Comparison of ENCODE assay signal across 31 cellular contexts in genomic region chr6:167089243-167090142, GRCh38. TPM values are rescaled to one million over a fixed set of nuclear protein-coding genes. Genes with fewer than 3 reads are reported as not detected.
DNase-seq lines count a peak whose midpoint lies in the region; ATAC-seq, FAIRE-seq and TF ChIP-seq lines count a peak whose summit lies in the region.
"Had no signal": no experiment of that assay in that cellular context is flagged by ENCODE, and none has a peak within 500 bp of the region (broad histone marks: within the 10 kb centered on the region; RNA-seq: fewer than 3 reads in every experiment).

No MANE protein-coding gene starts in this region.

- peaks cover 48 to 55% of the 10 kb centered on the region in 2 donors for H3K4me1 Mint-ChIP-seq in stimulated activated naive B cell treated with anti-CD40 and anti-IgM and Interleukin-4, amounts not matched to agents 10 μg/mL and 1 μg/mL and 100 μg/mL, for 72 hours
- peaks cover 30% of the 10 kb centered on the region for H3K4me1 Mint-ChIP-seq in T-helper 2 cell treated with Interferon-gamma antibody and Interleukin-4, amounts not matched to agents 5 μg/mL and 100 μg/mL, for 36 hours (ENCODE audit: low read depth)
- peaks cover 27% of the 10 kb centered on the region for H3K4me1 Mint-ChIP-seq in nephron progenitor cell

- CTCF ChIA-PET in GM12878 (lab: Yijun Ruan, JAX), result interaction anchor here (0.7 to 7.7 kb wide), 14 partner anchors 9 to 99 kb away, joined by 3 to 85 read pairs (median 4); no protein-coding TSS in a partner anchor

- 36% methylated on average over 11 of the region's 11 CpGs for WGBS in GM12878 (ENCODE audit: insufficient coverage, insufficient replicate concordance, low lambda C conversion rate, missing lambda C conversion rate)

- RAD21 ChIA-PET in GM12878 (lab: Charles Lee; ENCODE audit: unreplicated experiment), result interaction anchor here (0.9 to 8.7 kb wide), 11 partner anchors 25 to 133 kb away, joined by 3 to 231 read pairs (median 11); partner anchors contain the start of genes CCR6, CEP43 and RNASET2

- no peaks in the 10 kb centered on the region for H3K27me3 Mint-ChIP-seq in stimulated activated naive B cell treated with anti-CD40 and anti-IgM and Interleukin-4, amounts not matched to agents 10 μg/mL and 1 μg/mL and 100 μg/mL, for 72 hours
- peaks cover 46% of the 10 kb centered on the region for H3K27me3 Mint-ChIP-seq in T-helper 2 cell treated with Interferon-gamma antibody and Interleukin-4, amounts not matched to agents 5 μg/mL and 100 μg/mL, for 36 hours (ENCODE audit: low read depth)
- peaks cover 6% of the 10 kb centered on the region for H3K27me3 Mint-ChIP-seq in nephron progenitor cell (ENCODE audit: low read depth, poor library complexity)

- in situ Hi-C loops in GM12878 (cut with MboI) (no loop called here), gastrocnemius medialis (cut with MboI; ENCODE audit: low sequenced_read_pairs in 4 of 4) (no loop called here)

- peak overlapping the region; percentile 23; the same call in 1 of the 2 replicates for H3K4me2 ChIP-seq in GM12878 (ENCODE audit: control insufficient read depth, insufficient read depth)

- TF ChIP-seq RAD21 in GM12878 (IDR thresholded peaks at IDR 0.05; ENCODE audit: insufficient read depth, low read depth, low read length), result no peak

- TF ChIP-seq POLR2A in GM12878 (IDR thresholded peaks at IDR 0.05; ENCODE audit: low read depth, low read length) (no peak), gastrocnemius medialis (IDR thresholded peaks at IDR 0.05) (no peak)

- peaks cover 0 to 9% of the 10 kb centered on the region in 2 donors for H3K4me1 ChIP-seq in right atrium auricular region
- peaks cover 50% of the 10 kb centered on the region for H3K4me1 ChIP-seq in GM12878 (ENCODE audit: control insufficient read depth, insufficient read depth, low read length)
- H3K4me1 ChIP-seq in gastrocnemius medialis, result no peaks in the 10 kb centered on the region
- H3K4me1 ChIP-seq: BE2C, esophagus squamous epithelium, testis, uterus had no signal

- TF ChIP-seq EP300 in GM12878 (IDR thresholded peaks at IDR 0.05; ENCODE audit: borderline replicate concordance in 1 of 2, control insufficient read depth in 1 of 2, low read depth in 2 of 2, low read length in 2 of 2), result no peak

- H3K27ac ChIP-seq in right atrium auricular region (no peak overlapping the region), GM12878 (ENCODE audit: control insufficient read depth, insufficient read depth) (peak overlapping the region; percentile 99), gastrocnemius medialis (no peak overlapping the region)
- H3K27ac ChIP-seq: coronary artery, esophagus squamous epithelium, gastroesophageal sphincter, ovary, SJCRH30, testis, uterus had no signal

- peak overlapping the region in 1 of 2 donors; percentile 10 for H3K4me3 Mint-ChIP-seq in stimulated activated naive B cell treated with anti-CD40 and anti-IgM and Interleukin-4, amounts not matched to agents 10 μg/mL and 1 μg/mL and 100 μg/mL, for 72 hours
- H3K4me3 Mint-ChIP-seq in T-helper 2 cell treated with Interferon-gamma antibody and Interleukin-4, amounts not matched to agents 5 μg/mL and 100 μg/mL, for 36 hours, result no peak overlapping the region
- H3K4me3 Mint-ChIP-seq in nephron progenitor cell, result no peak overlapping the region
- H3K4me3 Mint-ChIP-seq: activated CD4-positive, alpha-beta T cell treated with anti-CD3 and anti-CD28 coated beads, Interleukin-2, amount 10 ng/mL, durations not matched to agents 24 days and 14 days; natural killer cell had no signal

- H3K27ac Mint-ChIP-seq in stimulated activated naive B cell treated with anti-CD40 and anti-IgM and Interleukin-4, amounts not matched to agents 10 μg/mL and 1 μg/mL and 100 μg/mL, for 72 hours, result peak overlapping the region; percentile 59
- H3K27ac Mint-ChIP-seq in T-helper 2 cell treated with Interferon-gamma antibody and Interleukin-4, amounts not matched to agents 5 μg/mL and 100 μg/mL, for 36 hours, result no peak overlapping the region
- no peak overlapping the region for H3K27ac Mint-ChIP-seq in nephron progenitor cell
- H3K27ac Mint-ChIP-seq: activated CD4-positive, alpha-beta T cell treated with anti-CD3 and anti-CD28 coated beads, Interleukin-2, amount 10 ng/mL, durations not matched to agents 24 days and 14 days; natural killer cell had no signal

- ATAC-seq in left ventricle myocardium superior (no peak), HG03354 (IDR thresholded peaks at IDR 0.05; ENCODE audit: poor library complexity, severe bottlenecking, unreplicated experiment) (peak; percentile 37), GM12878 (0 out of 3 replicates have a peak, but pooled peaks have one; percentile 2), gastrocnemius medialis (no peak)
- ATAC-seq in stimulated activated naive B cell treated with anti-CD40 and anti-IgM and Interleukin-4, amounts not matched to agents 10 μg/mL and 1 μg/mL and 100 μg/mL, for 72 hours (replicated peaks), result no peak
- ATAC-seq: gastroesophageal sphincter, natural killer cell had no signal

- SMC1A ChIA-PET in GM12878 (lab: Charles Lee; ENCODE audit: uncharacterized antibody, unreplicated experiment), result interaction anchor here (0.7 to 11.3 kb wide), 14 partner anchors 20 to 100 kb away, joined by 3 to 542 read pairs (median 4); partner anchors contain the start of genes CCR6 and CEP43

- BruUV-seq in GM12878 (replicated peaks; lab: Mats Ljungman, UMichigan), result no TSS peak

- DNase-seq in left ventricle myocardium superior (peak; percentile 27), right atrium auricular region (ENCODE audit: low spot score) (no peak), GM12878 (ENCODE audit: low read depth, low spot score) (no peak), gastrocnemius medialis (no peak), nephron progenitor cell (no peak)
- no peak for DNase-seq in stimulated activated naive B cell treated with anti-CD40 and anti-IgM and Interleukin-4, amounts not matched to agents 10 μg/mL and 1 μg/mL and 100 μg/mL, for 72 hours
- no peak for DNase-seq in T-helper 2 cell treated with Interferon-gamma antibody and Interleukin-4, amounts not matched to agents 5 μg/mL and 100 μg/mL, for 36 hours (ENCODE audit: low spot score)
- DNase-seq: activated CD4-positive, alpha-beta T cell treated with anti-CD3 and anti-CD28 coated beads, Interleukin-2, amount 10 ng/mL, durations not matched to agents 24 days and 14 days; activated naive CD4-positive, alpha-beta T cell; activated T-cell treated with anti-CD3 and anti-CD28 coated beads, Interleukin-2, amount 50 U/mL, for 48 hours; amniotic stem cell; BE2C; esophagus squamous epithelium; midbrain; natural killer cell; NCI-H1436 treated with DMSO at 0.1 percent for 48 hours; NCI-H510A; ovary; SJCRH30; stimulated activated CD4-positive, alpha-beta T cell treated with anti-CD3 and anti-CD28 coated beads, Interleukin-4, amount 100 ng/mL, for 1 hour; stimulated activated naive CD4-positive, alpha-beta T cell treated with Interleukin-2 at 50 U/mL for 16 hours; T-helper 1 cell; testis; uterus had no signal

- peaks cover 0 to 11% of the 10 kb centered on the region in 2 donors for H3K9me3 Mint-ChIP-seq in stimulated activated naive B cell treated with anti-CD40 and anti-IgM and Interleukin-4, amounts not matched to agents 10 μg/mL and 1 μg/mL and 100 μg/mL, for 72 hours
- peaks cover 17% of the 10 kb centered on the region for H3K9me3 Mint-ChIP-seq in T-helper 2 cell treated with Interferon-gamma antibody and Interleukin-4, amounts not matched to agents 5 μg/mL and 100 μg/mL, for 36 hours
- peaks cover 55% of the 10 kb centered on the region for H3K9me3 Mint-ChIP-seq in nephron progenitor cell
- H3K9me3 Mint-ChIP-seq: activated CD4-positive, alpha-beta T cell treated with anti-CD3 and anti-CD28 coated beads, Interleukin-2, amount 10 ng/mL, durations not matched to agents 24 days and 14 days had no signal

- peak overlapping the region; percentile 53 for H2AFZ ChIP-seq in GM12878 (ENCODE audit: control insufficient read depth, low read depth, low read length)

- intact Hi-C loops in left ventricle myocardium superior (cut with micrococcal nuclease) (no loop called here), GM12878 (cut with micrococcal nuclease; ENCODE audit: unreplicated experiment) (loop anchor here (10.0 kb wide), 1 partner anchor 755 kb away; no protein-coding TSS in a partner anchor), gastrocnemius medialis (cut with DNase I; ENCODE audit: low total_unique reads) (no loop called here)

- H4K20me1 ChIP-seq in GM12878 (ENCODE audit: control insufficient read depth, insufficient read depth), result no peaks in the 10 kb centered on the region

- H3K9ac ChIP-seq in GM12878 (ENCODE audit: control insufficient read depth, insufficient read depth, low read length), result no peak overlapping the region

- POLR2A ChIA-PET in GM12878 (lab: Charles Lee), result interaction anchor here (0.6 to 9.5 kb wide), 10 partner anchors 9 to 132 kb away, joined by 3 to 279 read pairs (median 6); partner anchors contain the start of genes CCR6 and CEP43

- no peaks in the 10 kb centered on the region for H3K36me3 ChIP-seq in right atrium auricular region
- H3K36me3 ChIP-seq in GM12878 (ENCODE audit: control insufficient read depth in 2 of 2, insufficient read depth in 2 of 2, low read length in 1 of 2), result no peaks in the 10 kb centered on the region
- no peaks in the 10 kb centered on the region for H3K36me3 ChIP-seq in gastrocnemius medialis
- H3K36me3 ChIP-seq: BE2C, esophagus squamous epithelium, gastroesophageal sphincter, ovary, Peyer's patch, SJCRH30, uterus had no signal

- H3K4me3 ChIP-seq in right atrium auricular region (no peak overlapping the region), GM12878 (no peak overlapping the region), gastrocnemius medialis (no peak overlapping the region)
- H3K4me3 ChIP-seq: coronary artery, esophagus squamous epithelium, gastroesophageal sphincter, ovary, Peyer's patch, SJCRH30, testis, uterus had no signal

- H3K36me3 Mint-ChIP-seq in stimulated activated naive B cell treated with anti-CD40 and anti-IgM and Interleukin-4, amounts not matched to agents 10 μg/mL and 1 μg/mL and 100 μg/mL, for 72 hours, result peaks cover 9 to 29% of the 10 kb centered on the region in 2 donors
- H3K36me3 Mint-ChIP-seq in T-helper 2 cell treated with Interferon-gamma antibody and Interleukin-4, amounts not matched to agents 5 μg/mL and 100 μg/mL, for 36 hours (ENCODE audit: low read depth), result no peaks in the 10 kb centered on the region
- H3K36me3 Mint-ChIP-seq in nephron progenitor cell (ENCODE audit: low read depth), result peaks cover 5% of the 10 kb centered on the region

- H3K79me2 ChIP-seq in GM12878 (ENCODE audit: control insufficient read depth, insufficient read depth, low read length), result peaks cover 17% of the 10 kb centered on the region

- H3K27me3 ChIP-seq in right atrium auricular region, result no peaks in the 10 kb centered on the region
- no peaks in the 10 kb centered on the region for H3K27me3 ChIP-seq in GM12878 (replicated peaks in 1 of 2; ENCODE audit: control insufficient read depth in 2 of 2, insufficient read depth in 2 of 2, low read length in 1 of 2)
- H3K27me3 ChIP-seq in gastrocnemius medialis, result no peaks in the 10 kb centered on the region
- H3K27me3 ChIP-seq: BE2C, esophagus squamous epithelium, gastroesophageal sphincter, ovary, Peyer's patch, SJCRH30, testis, uterus had no signal

- TF ChIP-seq CTCF in right atrium auricular region (IDR thresholded peaks at IDR 0.05) (no peak), GM12878 (IDR thresholded peaks at IDR 0.05 in 2 of 3, conservative IDR thresholded peaks at IDR 0.05 in 1 of 3; ENCODE audit: control insufficient read depth in 2 of 3, extremely low read depth in 1 of 3, insufficient read depth in 1 of 3, low read depth in 3 of 3, low read length in 3 of 3) (no peak), gastrocnemius medialis (IDR thresholded peaks at IDR 0.05 in 4 of 5, conservative IDR thresholded peaks at IDR 0.05 in 1 of 5) (no peak), nephron progenitor cell (IDR thresholded peaks at IDR 0.05) (no peak)

- no peak for FAIRE-seq in GM12878 (lab: Jason Lieb, UNC)
- FAIRE-seq: islet of Langerhans had no signal

- H3K9me3 ChIP-seq in right atrium auricular region (peaks cover 0 to 14% of the 10 kb centered on the region in 2 donors), GM12878 (replicated peaks; ENCODE audit: control insufficient read depth, insufficient read depth, low read length) (peaks cover 8% of the 10 kb centered on the region; the same call in 2 of the 3 replicates), gastrocnemius medialis (no peaks in the 10 kb centered on the region)
- H3K9me3 ChIP-seq: BE2C, ovary, testis had no signal

RNA-seq across cellular contexts. Expression of gene CCR6, which starts 33.4 kb away (rescaled TPM):
- total RNA-seq in left ventricle myocardium superior (not detected), right atrium auricular region (under 1 TPM in 1 of 2 donors, not detected in 1; 0.37 TPM), GM12878 (2014; rRNA removed) (7.2 and 7.6 TPM in 2 replicates), GM12878 (2014; rRNA removed; fragmentation: Illumina TruSeq; extraction: Trizol) (6.6 and 7.5 TPM in 2 replicates), GM12878 (2021) (5.6 and 7.3 TPM in 2 replicates), gastrocnemius medialis (not detected)
- 2.4 and 2.7 TPM in 2 replicates for total RNA-seq in GM12878 (2013; cell fraction: nucleolus; rRNA removed)
- 2.3 TPM for polyA plus RNA-seq in GM12878 (2011; ENCODE audit: low read depth)
- polyA plus RNA-seq in GM12878 (2011; rRNA removed) (5.6 and 7.0 TPM in 2 replicates), GM12878 (2014; fragmentation: Illumina TruSeq; extraction: Trizol) (7.6 and 8.1 TPM in 2 replicates), GM12878 (2014; fragmentation: Nextera tagmentation; extraction: Ambion mirVana) (1 to 10 TPM; 5.5 to 6.8 TPM), GM12878 (2014; rRNA removed) (4.8 and 5.6 TPM in 2 replicates), GM12878 (2016; fragmentation: Nextera tagmentation; extraction: Ambion mirVana) (1 to 10 TPM; 2.2 to 3.3 TPM)
- polyA plus RNA-seq in GM12878 (2011; cell fraction: cytosol; rRNA removed), result 7.5 and 7.6 TPM in 2 replicates
- polyA plus RNA-seq in GM12878 (2011; cell fraction: nucleus; rRNA removed), result 0.67 and 1.7 TPM in 2 replicates
- polyA plus RNA-seq in GM12878 (2012), result 1.9 and 3.1 TPM in 2 replicates
- 12.6 and 15.8 TPM in 2 replicates for polyA minus RNA-seq in GM12878 (2011; rRNA and poly(A)+ RNA removed)
- polyA minus RNA-seq in GM12878 (2011; cell fraction: cytosol; rRNA and poly(A)+ RNA removed), result 1.1 and 2.7 TPM in 2 replicates
- polyA minus RNA-seq in GM12878 (2011; cell fraction: nucleus; rRNA and poly(A)+ RNA removed), result 0.73 and 1.3 TPM in 2 replicates
- total RNA-seq: A673; activated CD4-positive, alpha-beta T cell treated with anti-CD3 and anti-CD28 coated beads, Interleukin-2, amount 10 ng/mL, durations not matched to agents 24 days and 14 days; gastroesophageal sphincter; MCF 10A; ovary; SJCRH30; uterus had no signal

Comparison
In these comparisons a context has a peak if more than half of its experiments do, and no peak if none do; other contexts are left out.
1. ATAC-seq: peak in HG03354 (single experiment) and GM12878 (single experiment); none in left ventricle myocardium superior (single experiment), stimulated activated naive B cell treated with anti-CD40 and anti-IgM and Interleukin-4, amounts not matched to agents 10 μg/mL and 1 μg/mL and 100 μg/mL, for 72 hours (0 of 2) and gastrocnemius medialis (0 of 2).